Comparison of ENCODE assay signal across 1 cellular context in genomic region chr5:142427529-142427928, GRCh38.
TF ChIP-seq lines count a peak whose summit lies in the region.

No MANE protein-coding gene starts in this region.

TF ChIP-seq in HepG2, 621 proteins besides CTCF, POLR2A, EP300 and RAD21 (continued from another document):
- TF ChIP-seq ZBTB33 (CRISPR knock-in tag; IDR thresholded peaks at IDR 0.05) = peak; percentile 95
